Comparison of ENCODE assay signal across 8 cellular contexts in genomic region chr6:63352587-63353281, GRCh38. TPM values are rescaled to one million over a fixed set of nuclear protein-coding genes. Genes with fewer than 3 reads are reported as not detected.
DNase-seq lines count a peak whose midpoint lies in the region; ATAC-seq and FAIRE-seq lines count a peak whose summit lies in the region.
"Had no signal": no experiment of that assay in that cellular context is flagged by ENCODE, and none has a peak within 500 bp of the region (broad histone marks: within the 10 kb centered on the region; RNA-seq: fewer than 3 reads in every experiment).

No MANE protein-coding gene starts in this region.

- ATAC-seq in GM19025 (IDR thresholded peaks at IDR 0.05; ENCODE audit: low read depth, unreplicated experiment): peak; percentile 95
- peak; percentile 92 for ATAC-seq in HG03095 (IDR thresholded peaks at IDR 0.05; ENCODE audit: unreplicated experiment)

- FAIRE-seq in RCC 7860 (lab: Jason Lieb, UNC): no peak

- DNase-seq in Daoy (ENCODE audit: low read depth) (peak; percentile 7), RCC 7860 (ENCODE audit: low spot score) (peak; percentile 6), fibroblast of gingiva (ENCODE audit: low read depth) (peak; percentile 34), non-pigmented ciliary epithelial cell (ENCODE audit: low read depth) (peak; percentile 14)
- no peak for DNase-seq in effector CD4-positive, alpha-beta T cell

RNA-seq across cellular contexts. Expression of gene LGSN, which starts 33.0 kb away (rescaled TPM):
- total RNA-seq in Daoy (2014; rRNA removed; shearing (Covaris generic)): 0.23 TPM in 1 of 2 replicates, not detected in the other
- total RNA-seq: urinary bladder had no signal
